In the genomic region with DNA sequence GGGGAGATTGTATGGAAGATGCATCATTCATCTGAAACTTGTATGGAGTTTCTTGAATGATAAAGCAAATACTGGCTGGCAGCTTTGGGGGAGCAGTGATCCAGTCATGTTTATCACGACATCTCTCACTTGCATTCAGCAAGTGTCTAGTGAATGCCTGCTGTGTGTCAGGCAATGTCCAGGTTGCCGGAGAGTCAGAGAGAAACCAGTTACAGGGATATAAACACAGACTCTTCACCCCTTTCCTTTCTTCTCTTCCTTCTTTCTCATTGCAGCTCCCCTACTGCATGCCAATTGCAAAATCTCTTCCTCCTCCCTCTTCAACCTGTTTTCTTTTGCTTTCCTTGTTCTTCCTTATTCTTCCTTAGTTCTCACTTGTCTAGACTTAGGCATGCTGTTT, we compare ENCODE assay signal across 29 cellular contexts.
"Had no signal": no experiment of that assay in that cellular context is flagged by ENCODE, and none has a peak within 500 bp of the region (broad histone marks: within the 10 kb centered on the region; RNA-seq: fewer than 3 reads in every experiment).

No MANE protein-coding gene starts in this region.

- H3K79me2 ChIP-seq: hepatocyte had no signal

- H2AFZ ChIP-seq: hepatocyte had no signal

- H3K27ac Mint-ChIP-seq: dendritic cell treated with granulocyte-macrophage colony-stimulating factor and Interleukin-4, amounts not matched to agents 40 ng/mL and 50 ng/mL, for 4 days; effector memory CD8-positive, alpha-beta T cell; endodermal cell had no signal

- FAIRE-seq: endometrium, endothelial cell of umbilical vein, frontal cortex had no signal

- H3K4me3 Mint-ChIP-seq: dendritic cell treated with granulocyte-macrophage colony-stimulating factor and Interleukin-4, amounts not matched to agents 40 ng/mL and 50 ng/mL, for 4 days; effector memory CD8-positive, alpha-beta T cell; endodermal cell had no signal

- H3K9me3 ChIP-seq: esophagus squamous epithelium, gastrocnemius medialis, heart left ventricle, heart right ventricle had no signal

- H3K4me3 ChIP-seq: coronary artery, dorsolateral prefrontal cortex, esophagus muscularis mucosa, esophagus squamous epithelium, gastrocnemius medialis, gastroesophageal sphincter, heart left ventricle, heart right ventricle, hepatocyte had no signal

- H3K27me3 ChIP-seq: foreskin keratinocyte, gastrocnemius medialis, heart left ventricle had no signal

- H3K27ac ChIP-seq: coronary artery, dorsolateral prefrontal cortex, epithelial cell of prostate, esophagus muscularis mucosa, esophagus squamous epithelium, foreskin keratinocyte, gastrocnemius medialis, gastroesophageal sphincter, heart left ventricle, heart right ventricle, hepatocyte had no signal

- H3K36me3 ChIP-seq: esophagus squamous epithelium, gastroesophageal sphincter had no signal

- H3K4me1 ChIP-seq: esophagus muscularis mucosa, esophagus squamous epithelium, foreskin keratinocyte, gastrocnemius medialis, gastroesophageal sphincter had no signal

- ATAC-seq: effector memory CD8-positive, alpha-beta T cell; esophagus mucosa; foreskin keratinocyte; gastrocnemius medialis; gastroesophageal sphincter; heart left ventricle; heart right ventricle had no signal

- DNase-seq: cortex of kidney; dermis blood vessel endothelial cell; dorsolateral prefrontal cortex; effector CD4-positive, alpha-beta T cell; effector CD8-positive, alpha-beta T cell; effector memory CD4-positive, alpha-beta T cell; effector memory CD8-positive, alpha-beta T cell; endodermal cell; erythroblast; esophagus squamous epithelium; foreskin fibroblast; foreskin keratinocyte; foreskin melanocyte; gastrocnemius medialis; glutamatergic neuron; head of caudate nucleus; heart left ventricle; heart right ventricle; hippocampal formation had no signal

- H3K4me2 ChIP-seq: hepatocyte had no signal
